In the genomic region with DNA sequence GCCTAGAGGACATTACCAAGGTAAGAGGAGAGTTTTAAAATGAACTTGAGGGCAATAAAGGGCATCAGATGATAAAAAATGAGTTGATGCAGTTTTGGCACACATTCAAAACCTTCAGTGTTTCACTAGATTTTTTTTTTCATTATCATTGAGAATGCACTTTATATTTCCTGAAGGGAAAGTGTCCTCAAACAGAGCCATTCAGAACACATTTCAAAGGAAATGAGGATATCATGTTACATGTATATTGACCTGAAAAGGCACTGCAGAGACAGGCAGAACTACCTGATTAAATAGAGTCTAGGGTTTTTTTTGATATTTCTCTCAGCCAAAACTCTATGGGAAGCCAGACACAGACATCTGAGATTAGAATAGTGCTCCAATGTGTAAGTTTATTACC, we compare ENCODE assay signal across 1 cellular context.
TF ChIP-seq lines count a peak whose summit lies in the region.

No MANE protein-coding gene starts in this region.

TF ChIP-seq in WTC11, 78 proteins besides CTCF, POLR2A, EP300 and RAD21 (continued from another document):
- TF ChIP-seq, protein P1, sequence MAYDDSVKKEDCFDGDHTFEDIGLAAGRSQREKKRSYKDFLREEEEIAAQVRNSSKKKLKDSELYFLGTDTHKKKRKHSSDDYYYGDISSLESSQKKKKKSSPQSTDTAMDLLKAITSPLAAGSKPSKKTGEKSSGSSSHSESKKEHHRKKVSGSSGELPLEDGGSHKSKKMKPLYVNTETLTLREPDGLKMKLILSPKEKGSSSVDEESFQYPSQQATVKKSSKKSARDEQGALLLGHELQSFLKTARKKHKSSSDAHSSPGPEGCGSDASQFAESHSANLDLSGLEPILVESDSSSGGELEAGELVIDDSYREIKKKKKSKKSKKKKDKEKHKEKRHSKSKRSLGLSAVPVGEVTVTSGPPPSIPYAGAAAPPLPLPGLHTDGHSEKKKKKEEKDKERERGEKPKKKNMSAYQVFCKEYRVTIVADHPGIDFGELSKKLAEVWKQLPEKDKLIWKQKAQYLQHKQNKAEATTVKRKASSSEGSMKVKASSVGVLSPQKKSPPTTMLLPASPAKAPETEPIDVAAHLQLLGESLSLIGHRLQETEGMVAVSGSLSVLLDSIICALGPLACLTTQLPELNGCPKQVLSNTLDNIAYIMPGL (CRISPR knock-in tag; IDR thresholded peaks at IDR 0.05), result no peak
- TF ChIP-seq SMAD3 (CRISPR knock-in tag; IDR thresholded peaks at IDR 0.05; ENCODE audit: borderline replicate concordance), result no peak
- no peak for TF ChIP-seq MYBL2 (CRISPR knock-in tag; IDR thresholded peaks at IDR 0.05)
- TF ChIP-seq ZNF232 (CRISPR knock-in tag; IDR thresholded peaks at IDR 0.05), result no peak
- TF ChIP-seq ZNF671 (CRISPR knock-in tag; IDR thresholded peaks at IDR 0.05), result no peak
- TF ChIP-seq TCF7 (CRISPR knock-in tag; IDR thresholded peaks at IDR 0.05; ENCODE audit: low read depth), result no peak
- TF ChIP-seq ZNF423 (CRISPR knock-in tag; IDR thresholded peaks at IDR 0.05), result no peak
- TF ChIP-seq HMGA2 (CRISPR knock-in tag; IDR thresholded peaks at IDR 0.05), result no peak
TF ChIP-seq in WTC11: peak in this region for 0.
